1 cellular context compared by ENCODE assay signal in the genomic region with DNA sequence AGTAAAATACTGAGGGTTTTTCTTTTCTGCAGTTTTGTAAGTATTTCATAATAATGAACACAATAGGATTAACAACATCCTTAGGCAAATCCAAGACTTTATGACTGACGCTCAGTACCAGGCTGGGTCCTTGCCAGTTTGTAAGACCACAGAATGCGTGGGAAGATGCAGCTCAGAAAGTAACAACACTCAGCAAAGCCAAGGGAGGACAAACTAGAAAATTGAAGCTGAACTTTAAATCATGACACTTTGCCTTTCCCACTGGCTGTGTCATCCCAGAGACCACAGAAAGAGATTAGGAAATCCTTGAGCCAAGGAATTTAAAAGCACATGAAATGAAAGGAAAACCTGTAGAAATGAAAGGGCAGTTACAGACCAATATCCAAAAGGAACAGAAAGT.
TF ChIP-seq lines count a peak whose summit lies in the region.

No MANE protein-coding gene starts in this region.

TF ChIP-seq in GM23338, 12 proteins besides CTCF, POLR2A, EP300 and RAD21 (continued from another document):
- TF ChIP-seq, protein P1, sequence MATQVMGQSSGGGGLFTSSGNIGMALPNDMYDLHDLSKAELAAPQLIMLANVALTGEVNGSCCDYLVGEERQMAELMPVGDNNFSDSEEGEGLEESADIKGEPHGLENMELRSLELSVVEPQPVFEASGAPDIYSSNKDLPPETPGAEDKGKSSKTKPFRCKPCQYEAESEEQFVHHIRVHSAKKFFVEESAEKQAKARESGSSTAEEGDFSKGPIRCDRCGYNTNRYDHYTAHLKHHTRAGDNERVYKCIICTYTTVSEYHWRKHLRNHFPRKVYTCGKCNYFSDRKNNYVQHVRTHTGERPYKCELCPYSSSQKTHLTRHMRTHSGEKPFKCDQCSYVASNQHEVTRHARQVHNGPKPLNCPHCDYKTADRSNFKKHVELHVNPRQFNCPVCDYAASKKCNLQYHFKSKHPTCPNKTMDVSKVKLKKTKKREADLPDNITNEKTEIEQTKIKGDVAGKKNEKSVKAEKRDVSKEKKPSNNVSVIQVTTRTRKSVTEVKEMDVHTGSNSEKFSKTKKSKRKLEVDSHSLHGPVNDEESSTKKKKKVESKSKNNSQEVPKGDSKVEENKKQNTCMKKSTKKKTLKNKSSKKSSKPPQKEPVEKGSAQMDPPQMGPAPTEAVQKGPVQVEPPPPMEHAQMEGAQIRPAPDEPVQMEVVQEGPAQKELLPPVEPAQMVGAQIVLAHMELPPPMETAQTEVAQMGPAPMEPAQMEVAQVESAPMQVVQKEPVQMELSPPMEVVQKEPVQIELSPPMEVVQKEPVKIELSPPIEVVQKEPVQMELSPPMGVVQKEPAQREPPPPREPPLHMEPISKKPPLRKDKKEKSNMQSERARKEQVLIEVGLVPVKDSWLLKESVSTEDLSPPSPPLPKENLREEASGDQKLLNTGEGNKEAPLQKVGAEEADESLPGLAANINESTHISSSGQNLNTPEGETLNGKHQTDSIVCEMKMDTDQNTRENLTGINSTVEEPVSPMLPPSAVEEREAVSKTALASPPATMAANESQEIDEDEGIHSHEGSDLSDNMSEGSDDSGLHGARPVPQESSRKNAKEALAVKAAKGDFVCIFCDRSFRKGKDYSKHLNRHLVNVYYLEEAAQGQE (IDR thresholded peaks at IDR 0.05; ENCODE audit: unreplicated experiment) = no peak
- TF ChIP-seq POLR2AphosphoS5 (IDR thresholded peaks at IDR 0.05; ENCODE audit: low read depth) = no peak
- no peak for TF ChIP-seq ZNF331 (CRISPR knock-in tag; IDR thresholded peaks at IDR 0.05; ENCODE audit: low read depth)
- no peak for TF ChIP-seq NANOG (IDR thresholded peaks at IDR 0.05; ENCODE audit: borderline replicate concordance)
